ENCODE assay signal across 10 cellular contexts in genomic region chr5:1883120-1883924, GRCh38. TPM values are rescaled to one million over a fixed set of nuclear protein-coding genes. Genes with fewer than 3 reads are reported as not detected.
DNase-seq lines count a peak whose midpoint lies in the region; ATAC-seq and TF ChIP-seq lines count a peak whose summit lies in the region.
"Had no signal": no experiment of that assay in that cellular context is flagged by ENCODE, and none has a peak within 500 bp of the region (broad histone marks: within the 10 kb centered on the region; RNA-seq: fewer than 3 reads in every experiment).

No MANE protein-coding gene starts in this region.

- TF ChIP-seq CTCF in WTC11 (IDR thresholded peaks at IDR 0.05) (peak; percentile 24; the same call in 1 of the 2 replicates), hepatocyte (IDR thresholded peaks at IDR 0.05; ENCODE audit: poor library complexity) (no peak)

- H3K9me3 Mint-ChIP-seq in activated CD4-positive, alpha-beta T cell treated with anti-CD3 and anti-CD28 coated beads for 36 hours (ENCODE audit: low read depth): no peaks in the 10 kb centered on the region
- H3K9me3 Mint-ChIP-seq in WTC11: no peaks in the 10 kb centered on the region

- ATAC-seq in activated CD4-positive, alpha-beta T cell treated with anti-CD3 and anti-CD28 coated beads for 36 hours: peak; percentile 54
- ATAC-seq in WTC11 (peak; percentile 13), HG03139 (IDR thresholded peaks at IDR 0.05; ENCODE audit: unreplicated experiment) (no peak), HG03378 (IDR thresholded peaks at IDR 0.05; ENCODE audit: unreplicated experiment) (no peak)

- H3K36me3 ChIP-seq in hepatocyte (replicated peaks; ENCODE audit: insufficient read depth, low read depth) (no peaks in the 10 kb centered on the region), stomach smooth muscle (ENCODE audit: control insufficient read depth in 2 of 2, insufficient read depth in 2 of 2, low read length in 2 of 2) (no peaks in the 10 kb centered on the region)

- intact Hi-C loops in activated CD4-positive, alpha-beta T cell treated with anti-CD3 and anti-CD28 coated beads for 36 hours (cut with DNase I, micrococcal nuclease): loop anchor here in 1 of 2 experiments (5.0 kb wide), 1 partner anchor 1714 kb away; the partner anchor contains the start of gene IRX1

- H3K4me1 ChIP-seq in hepatocyte (ENCODE audit: insufficient read depth) (peaks cover 16% of the 10 kb centered on the region), stomach smooth muscle (ENCODE audit: control insufficient read depth, insufficient read depth, low read length) (peaks cover 17% of the 10 kb centered on the region)

- no peak overlapping the region for H3K27ac Mint-ChIP-seq in activated CD4-positive, alpha-beta T cell treated with anti-CD3 and anti-CD28 coated beads for 36 hours
- no peak overlapping the region for H3K27ac Mint-ChIP-seq in WTC11

- peak; percentile 39 for DNase-seq in activated CD4-positive, alpha-beta T cell treated with anti-CD3 and anti-CD28 coated beads for 36 hours
- no peak for DNase-seq in activated CD4-positive, alpha-beta T cell treated with anti-CD3 and anti-CD28 coated beads, Interleukin-2, amount 50 U/mL, for 1 hour
- DNase-seq in WTC11 (ENCODE audit: low spot score) (peak; percentile 66), hepatocyte (ENCODE audit: low spot score) (peak; percentile 41), inferior parietal cortex (ENCODE audit: extremely low spot score) (no peak)
- DNase-seq: NCI-H1092 treated with DMSO at 0.1 percent for 48 hours had no signal

- H3K4me1 Mint-ChIP-seq in activated CD4-positive, alpha-beta T cell treated with anti-CD3 and anti-CD28 coated beads for 36 hours: peaks cover 5% of the 10 kb centered on the region
- H3K4me1 Mint-ChIP-seq in WTC11: peaks cover 28% of the 10 kb centered on the region

- no peak overlapping the region for H3K4me3 ChIP-seq in hepatocyte
- peak overlapping the region; percentile 46 to 64 for H3K4me3 ChIP-seq in stomach smooth muscle (ENCODE audit: low read length in 2 of 2)

- no peak overlapping the region for H3K4me3 Mint-ChIP-seq in activated CD4-positive, alpha-beta T cell treated with anti-CD3 and anti-CD28 coated beads for 36 hours
- H3K4me3 Mint-ChIP-seq in WTC11: peak overlapping the region; percentile 78

- H3K9me2 ChIP-seq in hepatocyte (replicated peaks; ENCODE audit: insufficient read depth): no peaks in the 10 kb centered on the region

- CTCF ChIA-PET in activated CD4-positive, alpha-beta T cell treated with anti-CD3 and anti-CD28 coated beads for 36 hours (lab: Charles Lee): interaction anchor here (0.6 kb wide), 1 partner anchor 181 kb away, joined by 4 read pairs; no protein-coding TSS in a partner anchor
- CTCF ChIA-PET in WTC11 (lab: Charles Lee): interaction anchor here (0.7 to 2.7 kb wide), 3 partner anchors 65 to 122 kb away, joined by 3 to 7 read pairs (median 3); no protein-coding TSS in a partner anchor

- H3K36me3 Mint-ChIP-seq in activated CD4-positive, alpha-beta T cell treated with anti-CD3 and anti-CD28 coated beads for 36 hours (ENCODE audit: low read depth): no peaks in the 10 kb centered on the region
- peaks cover 11% of the 10 kb centered on the region for H3K36me3 Mint-ChIP-seq in WTC11

- no peaks in the 10 kb centered on the region for H3K79me2 ChIP-seq in hepatocyte

- WGBS in hepatocyte (ENCODE audit: low lambda C conversion rate, missing lambda C conversion rate): under 1% methylated on average over 50 of the region's 78 CpGs

- H3K4me2 ChIP-seq in hepatocyte: peak overlapping the region; percentile 81

- H3K9ac ChIP-seq in stomach smooth muscle (ENCODE audit: low read length in 2 of 2): no peak overlapping the region

- H2AFZ ChIP-seq in hepatocyte: peak overlapping the region; percentile 66

- POLR2A ChIA-PET in activated CD4-positive, alpha-beta T cell treated with anti-CD3 and anti-CD28 coated beads for 36 hours (lab: Charles Lee): no interaction called here
- POLR2A ChIA-PET in WTC11 (lab: Charles Lee): interaction anchor here (0.5 kb wide), 1 partner anchor 726 kb away, joined by 4 read pairs; no protein-coding TSS in a partner anchor

- H3K27me3 Mint-ChIP-seq in activated CD4-positive, alpha-beta T cell treated with anti-CD3 and anti-CD28 coated beads for 36 hours: peaks cover 37% of the 10 kb centered on the region
- peaks cover 91% of the 10 kb centered on the region for H3K27me3 Mint-ChIP-seq in WTC11 (ENCODE audit: low read depth)

- H3K27ac ChIP-seq in hepatocyte (no peak overlapping the region), stomach smooth muscle (ENCODE audit: low read length) (no peak overlapping the region)

- H4K20me1 ChIP-seq in hepatocyte (ENCODE audit: insufficient read depth, poor library complexity, severe bottlenecking): peaks cover 2% of the 10 kb centered on the region

- H3K9me3 ChIP-seq in hepatocyte (ENCODE audit: low read depth): no peaks in the 10 kb centered on the region
- H3K9me3 ChIP-seq in stomach smooth muscle (ENCODE audit: control insufficient read depth in 2 of 2, low read length in 2 of 2): no peaks in the 10 kb centered on the region

- H3K27me3 ChIP-seq in hepatocyte: peaks cover 95% of the 10 kb centered on the region
- peaks cover 35 to 90% of the 10 kb centered on the region in 2 donors for H3K27me3 ChIP-seq in stomach smooth muscle (ENCODE audit: control insufficient read depth in 1 of 2, insufficient read depth in 2 of 2, low read length in 2 of 2)

TF ChIP-seq in WTC11, 78 proteins besides CTCF, POLR2A, EP300 and RAD21 (continues in another document):
- TF ChIP-seq ZNF425 (CRISPR knock-in tag; conservative IDR thresholded peaks at IDR 0.05): no peak
- TF ChIP-seq USF1 (CRISPR knock-in tag; IDR thresholded peaks at IDR 0.05): no peak
- TF ChIP-seq ZNF423 (CRISPR knock-in tag; IDR thresholded peaks at IDR 0.05): no peak
- TF ChIP-seq FOXJ3 (CRISPR knock-in tag; IDR thresholded peaks at IDR 0.05; ENCODE audit: borderline replicate concordance): no peak
- TF ChIP-seq MAX (CRISPR knock-in tag; IDR thresholded peaks at IDR 0.05): no peak
- TF ChIP-seq ATF1 (CRISPR knock-in tag; IDR thresholded peaks at IDR 0.05): no peak
- TF ChIP-seq ZNF219 (CRISPR knock-in tag; IDR thresholded peaks at IDR 0.05; ENCODE audit: borderline replicate concordance): no peak
- TF ChIP-seq CREB1 (CRISPR knock-in tag; IDR thresholded peaks at IDR 0.05): no peak
- no peak for TF ChIP-seq ZNF671 (CRISPR knock-in tag; IDR thresholded peaks at IDR 0.05)
- no peak for TF ChIP-seq PRDM15 (CRISPR knock-in tag; IDR thresholded peaks at IDR 0.05)

RNA-seq across cellular contexts. Expression of gene IRX4, which starts 0.6 kb away (rescaled TPM):
- not detected for total RNA-seq in activated CD4-positive, alpha-beta T cell treated with anti-CD3 and anti-CD28 coated beads for 36 hours
- 7.0 to 9.0 TPM (median 7.6 TPM) in 3 replicates for total RNA-seq in WTC11 (2021)
- not detected in 2 replicates for total RNA-seq in hepatocyte
- not detected in 2 replicates for polyA plus RNA-seq in hepatocyte
- total RNA-seq: lung microvascular endothelial cell had no signal

Comparison
In these comparisons a context has a peak if more than half of its experiments do, and no peak if none do; other contexts are left out.
1. DNase-seq: peak in activated CD4-positive, alpha-beta T cell treated with anti-CD3 and anti-CD28 coated beads for 36 hours (single experiment), WTC11 (single experiment) and hepatocyte (single experiment); none in activated CD4-positive, alpha-beta T cell treated with anti-CD3 and anti-CD28 coated beads, Interleukin-2, amount 50 U/mL, for 1 hour (single experiment) and inferior parietal cortex (single experiment).
2. ATAC-seq: peak in activated CD4-positive, alpha-beta T cell treated with anti-CD3 and anti-CD28 coated beads for 36 hours (single experiment) and WTC11 (single experiment); none in HG03139 (single experiment) and HG03378 (single experiment).